17 cellular contexts compared by ENCODE assay signal in genomic region chr22:46323126-46323525, GRCh38. TPM values are rescaled to one million over a fixed set of nuclear protein-coding genes. Genes with fewer than 3 reads are reported as not detected.
A peak's percentile ranks its signal among the peaks of the same experiment; 100 is the strongest.
DNase-seq lines count a peak whose midpoint lies in the region; ATAC-seq and TF ChIP-seq lines count a peak whose summit lies in the region.
"Had no signal": no experiment of that assay in that cellular context is flagged by ENCODE, and none has a peak within 500 bp of the region (broad histone marks: within the 10 kb centered on the region; RNA-seq: fewer than 3 reads in every experiment).

No MANE protein-coding gene starts in this region.

- no peak for TF ChIP-seq EP300 in SK-N-SH (IDR thresholded peaks at IDR 0.05; ENCODE audit: borderline replicate concordance in 1 of 2, low read depth in 1 of 2, low read length in 1 of 2)

- H3F3A ChIP-seq in neural progenitor cell (ENCODE audit: low read depth) (no peaks in the 10 kb centered on the region), SK-N-SH (replicated peaks; ENCODE audit: insufficient read depth) (no peaks in the 10 kb centered on the region)

- H4K20me1 ChIP-seq in neural progenitor cell (ENCODE audit: low read depth) = no peaks in the 10 kb centered on the region
- no peaks in the 10 kb centered on the region for H4K20me1 ChIP-seq in SK-N-SH (ENCODE audit: insufficient read depth)

- DNase-seq in activated naive CD8-positive, alpha-beta T cell treated with anti-CD3 and anti-CD28 coated beads, Interleukin-2, amount 10 ng/mL, durations not matched to agents 7 days and 5 days = no peak
- no peak for DNase-seq in activated naive CD8-positive, alpha-beta T cell treated with anti-CD3 and anti-CD28 coated beads, Interleukin-2, amount 50 U/mL, for 24 hours
- DNase-seq in chondrocyte (ENCODE audit: low spot score) (peak; percentile 56), neural progenitor cell (ENCODE audit: low spot score) (no peak), NCI-H526 treated with DMSO at 0.1 percent for 48 hours (lab: John Stamatoyannopoulos, UW) (no peak), middle frontal gyrus (ENCODE audit: extremely low spot score, low spot score) (no peak), SK-N-SH (no peak)
- DNase-seq: AML-193; Caco-2; CD4-positive, alpha-beta T cell had no signal

- H3K4me1 Mint-ChIP-seq in activated naive CD8-positive, alpha-beta T cell treated with anti-CD3 and anti-CD28 coated beads, Interleukin-2, amount 10 ng/mL, durations not matched to agents 7 days and 5 days = peaks cover 2% of the 10 kb centered on the region
- H3K4me1 Mint-ChIP-seq in activated naive CD8-positive, alpha-beta T cell treated with anti-CD3 and anti-CD28 coated beads, Interleukin-2, amount 50 U/mL, for 24 hours = no peaks in the 10 kb centered on the region
- H3K4me1 Mint-ChIP-seq in chondrocyte (ENCODE audit: low read depth) (no peaks in the 10 kb centered on the region), neural progenitor cell (no peaks in the 10 kb centered on the region)

- H3K79me2 ChIP-seq in neural progenitor cell (ENCODE audit: low read depth) = no peaks in the 10 kb centered on the region
- peaks cover 33% of the 10 kb centered on the region for H3K79me2 ChIP-seq in SK-N-SH (ENCODE audit: insufficient read depth)

- WGBS in SK-N-SH (ENCODE audit: low lambda C conversion rate) = 95% methylated on average over 17 of the region's 17 CpGs

- no peaks in the 10 kb centered on the region for H3K9me3 Mint-ChIP-seq in activated naive CD8-positive, alpha-beta T cell treated with anti-CD3 and anti-CD28 coated beads, Interleukin-2, amount 10 ng/mL, durations not matched to agents 7 days and 5 days
- H3K9me3 Mint-ChIP-seq in activated naive CD8-positive, alpha-beta T cell treated with anti-CD3 and anti-CD28 coated beads, Interleukin-2, amount 50 U/mL, for 24 hours = no peaks in the 10 kb centered on the region
- H3K9me3 Mint-ChIP-seq in chondrocyte (ENCODE audit: low read depth) (no peaks in the 10 kb centered on the region), neural progenitor cell (peaks cover 1% of the 10 kb centered on the region)
- H3K9me3 Mint-ChIP-seq: CD4-positive, alpha-beta T cell had no signal

- no peak overlapping the region for H3K9ac ChIP-seq in neural progenitor cell
- no peak overlapping the region for H3K9ac ChIP-seq in SK-N-SH

- CTCF ChIA-PET in SK-N-SH (lab: Yijun Ruan, JAX) = no interaction called here

- no peaks in the 10 kb centered on the region for H3K9me2 ChIP-seq in SK-N-SH

- H3K27ac ChIP-seq in neural progenitor cell (no peak overlapping the region), SK-N-SH (ENCODE audit: low read depth in 2 of 2, low read length in 1 of 2) (no peak overlapping the region)
- H3K27ac ChIP-seq: 22Rv1, A549, C4-2B had no signal

- H3K4me1 ChIP-seq in neural progenitor cell (no peaks in the 10 kb centered on the region), SK-N-SH (ENCODE audit: control insufficient read depth in 1 of 2, insufficient read depth in 2 of 2, low read depth in 1 of 2, low read length in 1 of 2) (no peaks in the 10 kb centered on the region)
- H3K4me1 ChIP-seq: A549, Caco-2, HAP-1 had no signal

- no peak overlapping the region for H3K4me3 Mint-ChIP-seq in activated naive CD8-positive, alpha-beta T cell treated with anti-CD3 and anti-CD28 coated beads, Interleukin-2, amount 10 ng/mL, durations not matched to agents 7 days and 5 days
- H3K4me3 Mint-ChIP-seq in activated naive CD8-positive, alpha-beta T cell treated with anti-CD3 and anti-CD28 coated beads, Interleukin-2, amount 50 U/mL, for 24 hours = no peak overlapping the region
- no peak overlapping the region for H3K4me3 Mint-ChIP-seq in chondrocyte (ENCODE audit: unreplicated experiment)
- no peak overlapping the region for H3K4me3 Mint-ChIP-seq in neural progenitor cell
- H3K4me3 Mint-ChIP-seq: CD4-positive, alpha-beta T cell had no signal

- peaks cover 47% of the 10 kb centered on the region for H3K36me3 Mint-ChIP-seq in activated naive CD8-positive, alpha-beta T cell treated with anti-CD3 and anti-CD28 coated beads, Interleukin-2, amount 10 ng/mL, durations not matched to agents 7 days and 5 days
- peaks cover 39% of the 10 kb centered on the region for H3K36me3 Mint-ChIP-seq in activated naive CD8-positive, alpha-beta T cell treated with anti-CD3 and anti-CD28 coated beads, Interleukin-2, amount 50 U/mL, for 24 hours (ENCODE audit: low read depth)
- H3K36me3 Mint-ChIP-seq in chondrocyte (ENCODE audit: low read depth) (peaks cover 2% of the 10 kb centered on the region), neural progenitor cell (peaks cover 34% of the 10 kb centered on the region)

- peaks cover 4% of the 10 kb centered on the region for H3K36me3 ChIP-seq in neural progenitor cell
- peaks cover 8 to 19% of the 10 kb centered on the region in 2 experiments for H3K36me3 ChIP-seq in SK-N-SH (replicated peaks in 1 of 2; ENCODE audit: control insufficient read depth in 1 of 2, insufficient read depth in 2 of 2, low read length in 1 of 2)

- POLR2A ChIA-PET in activated naive CD8-positive, alpha-beta T cell treated with anti-CD3 and anti-CD28 coated beads, Interleukin-2, amount 10 ng/mL, durations not matched to agents 7 days and 5 days (lab: Charles Lee) = no interaction called here
- POLR2A ChIA-PET in SK-N-SH (lab: Yijun Ruan, JAX) = interaction anchor here (0.7 kb wide), 1 partner anchor 27 kb away, joined by 4 read pairs; no protein-coding TSS in a partner anchor

- H3K9me3 ChIP-seq in neural progenitor cell (ENCODE audit: low read depth) (no peaks in the 10 kb centered on the region), SK-N-SH (no peaks in the 10 kb centered on the region)
- H3K9me3 ChIP-seq: A549, Caco-2, HAP-1 had no signal

- TF ChIP-seq CTCF in chondrocyte (IDR thresholded peaks at IDR 0.05) = no peak
- no peak for TF ChIP-seq CTCF in neural progenitor cell (IDR thresholded peaks at IDR 0.05)
- TF ChIP-seq CTCF in SK-N-SH (IDR thresholded peaks at IDR 0.05) = no peak

- H3K27me3 ChIP-seq in neural progenitor cell = no peaks in the 10 kb centered on the region
- no peaks in the 10 kb centered on the region for H3K27me3 ChIP-seq in SK-N-SH (ENCODE audit: insufficient read depth)

- H3K4me3 ChIP-seq in neural progenitor cell (no peak overlapping the region), SK-N-SH (ENCODE audit: low read depth in 2 of 2, low read length in 1 of 2) (no peak overlapping the region)
- H3K4me3 ChIP-seq: A549, HAP-1 had no signal

- TF ChIP-seq RAD21 in SK-N-SH (IDR thresholded peaks at IDR 0.05; ENCODE audit: low read length) = no peak

- H3K27ac Mint-ChIP-seq in activated naive CD8-positive, alpha-beta T cell treated with anti-CD3 and anti-CD28 coated beads, Interleukin-2, amount 10 ng/mL, durations not matched to agents 7 days and 5 days = peak overlapping the region; percentile 56
- H3K27ac Mint-ChIP-seq in activated naive CD8-positive, alpha-beta T cell treated with anti-CD3 and anti-CD28 coated beads, Interleukin-2, amount 50 U/mL, for 24 hours = no peak overlapping the region
- H3K27ac Mint-ChIP-seq in chondrocyte (ENCODE audit: unreplicated experiment) (no peak overlapping the region), neural progenitor cell (peak overlapping the region; percentile 39)
- H3K27ac Mint-ChIP-seq: CD4-positive, alpha-beta T cell had no signal

- H2AFZ ChIP-seq in neural progenitor cell (replicated peaks) (no peak overlapping the region), SK-N-SH (ENCODE audit: low read depth) (no peak overlapping the region)

- H3K27me3 Mint-ChIP-seq in activated naive CD8-positive, alpha-beta T cell treated with anti-CD3 and anti-CD28 coated beads, Interleukin-2, amount 10 ng/mL, durations not matched to agents 7 days and 5 days = no peaks in the 10 kb centered on the region
- no peaks in the 10 kb centered on the region for H3K27me3 Mint-ChIP-seq in activated naive CD8-positive, alpha-beta T cell treated with anti-CD3 and anti-CD28 coated beads, Interleukin-2, amount 50 U/mL, for 24 hours
- H3K27me3 Mint-ChIP-seq in chondrocyte (ENCODE audit: low read depth) = no peaks in the 10 kb centered on the region
- peaks cover 2% of the 10 kb centered on the region for H3K27me3 Mint-ChIP-seq in neural progenitor cell (ENCODE audit: insufficient read depth, low read depth)
- H3K27me3 Mint-ChIP-seq: CD4-positive, alpha-beta T cell had no signal

- H3K4me2 ChIP-seq in neural progenitor cell = no peak overlapping the region
- no peak overlapping the region for H3K4me2 ChIP-seq in SK-N-SH
- H3K4me2 ChIP-seq: A549 had no signal

- ATAC-seq in activated naive CD8-positive, alpha-beta T cell treated with anti-CD3 and anti-CD28 coated beads, Interleukin-2, amount 10 ng/mL, durations not matched to agents 7 days and 5 days (ENCODE audit: low read depth) = no peak
- no peak for ATAC-seq in activated naive CD8-positive, alpha-beta T cell treated with anti-CD3 and anti-CD28 coated beads, Interleukin-2, amount 50 U/mL, for 24 hours
- ATAC-seq: A549 had no signal

RNA-seq across cellular contexts. Expression of gene TRMU, which starts 12.4 kb away (rescaled TPM):
- 10 to 100 TPM; 76.3 to 86.4 TPM for total RNA-seq in activated naive CD8-positive, alpha-beta T cell treated with anti-CD3 and anti-CD28 coated beads, Interleukin-2, amount 10 ng/mL, durations not matched to agents 7 days and 5 days
- total RNA-seq in chondrocyte (26.5 to 39.2 TPM (median 27.3 TPM) in 3 replicates), neural progenitor cell (ENCODE audit: low replicate concordance) (66.9 and 70.1 TPM in 2 replicates)
- polyA plus RNA-seq in SK-N-SH (2012; rRNA removed) = 47.1 and 47.4 TPM in 2 replicates
- polyA plus RNA-seq in SK-N-SH (2012; cell fraction: cytosol; rRNA removed) = 24.5 and 32.6 TPM in 2 replicates
- polyA plus RNA-seq in SK-N-SH (2012; cell fraction: nucleus; rRNA removed) = 145 and 156 TPM in 2 replicates

RNA-seq across cellular contexts. Expression of gene GTSE1, which starts 26.5 kb away (rescaled TPM):
- total RNA-seq in activated naive CD8-positive, alpha-beta T cell treated with anti-CD3 and anti-CD28 coated beads, Interleukin-2, amount 10 ng/mL, durations not matched to agents 7 days and 5 days = 10 to 100 TPM; 64.9 to 73.8 TPM
- 7.2 to 8.2 TPM (median 7.3 TPM) in 3 replicates for total RNA-seq in chondrocyte
- 29.7 and 38.8 TPM in 2 replicates for total RNA-seq in neural progenitor cell (ENCODE audit: low replicate concordance)
- 9.4 and 12.2 TPM in 2 replicates for polyA plus RNA-seq in SK-N-SH (2012; rRNA removed)
- polyA plus RNA-seq in SK-N-SH (2012; cell fraction: cytosol; rRNA removed) = 6.1 and 7.7 TPM in 2 replicates
- 28.1 and 31.7 TPM in 2 replicates for polyA plus RNA-seq in SK-N-SH (2012; cell fraction: nucleus; rRNA removed)

RNA-seq across cellular contexts. Expression of gene TTC38, which starts 55.3 kb away (rescaled TPM):
- 10 to 100 TPM; 24.3 to 25.0 TPM for total RNA-seq in activated naive CD8-positive, alpha-beta T cell treated with anti-CD3 and anti-CD28 coated beads, Interleukin-2, amount 10 ng/mL, durations not matched to agents 7 days and 5 days
- 13.8 to 19.6 TPM (median 16.5 TPM) in 3 replicates for total RNA-seq in chondrocyte
- 41.0 and 50.5 TPM in 2 replicates for total RNA-seq in neural progenitor cell (ENCODE audit: low replicate concordance)
- 24.0 and 25.6 TPM in 2 replicates for polyA plus RNA-seq in SK-N-SH (2012; rRNA removed)
- 11.2 and 17.9 TPM in 2 replicates for polyA plus RNA-seq in SK-N-SH (2012; cell fraction: cytosol; rRNA removed)
- 46.5 and 49.2 TPM in 2 replicates for polyA plus RNA-seq in SK-N-SH (2012; cell fraction: nucleus; rRNA removed)

RNA-seq across cellular contexts. Expression of gene PKDREJ, which starts 60.0 kb away (rescaled TPM):
- not detected for total RNA-seq in activated naive CD8-positive, alpha-beta T cell treated with anti-CD3 and anti-CD28 coated beads, Interleukin-2, amount 10 ng/mL, durations not matched to agents 7 days and 5 days
- total RNA-seq in chondrocyte (0.05 to 0.08 TPM (median 0.07 TPM) in 3 replicates), neural progenitor cell (ENCODE audit: low replicate concordance) (not detected in 2 replicates)
- polyA plus RNA-seq in SK-N-SH (2012; rRNA removed) = 0.02 TPM in 1 of 2 replicates, not detected in the other
- under 0.01 and 0.01 TPM in 2 replicates for polyA plus RNA-seq in SK-N-SH (2012; cell fraction: cytosol; rRNA removed)
- polyA plus RNA-seq in SK-N-SH (2012; cell fraction: nucleus; rRNA removed) = 0.01 TPM in 1 of 2 replicates, not detected in the other
- total RNA-seq: Caco-2; CD4-positive, alpha-beta T cell; H4; HT1080 had no signal
- polyA plus RNA-seq: A549, BJ had no signal

Comparison
In these comparisons a context has a peak if more than half of its experiments do, and no peak if none do; other contexts are left out.
1. H3K27ac Mint-ChIP-seq: peak in activated naive CD8-positive, alpha-beta T cell treated with anti-CD3 and anti-CD28 coated beads, Interleukin-2, amount 10 ng/mL, durations not matched to agents 7 days and 5 days (single experiment) and neural progenitor cell (single experiment); none in activated naive CD8-positive, alpha-beta T cell treated with anti-CD3 and anti-CD28 coated beads, Interleukin-2, amount 50 U/mL, for 24 hours (single experiment) and chondrocyte (single experiment).